In the genomic region with DNA sequence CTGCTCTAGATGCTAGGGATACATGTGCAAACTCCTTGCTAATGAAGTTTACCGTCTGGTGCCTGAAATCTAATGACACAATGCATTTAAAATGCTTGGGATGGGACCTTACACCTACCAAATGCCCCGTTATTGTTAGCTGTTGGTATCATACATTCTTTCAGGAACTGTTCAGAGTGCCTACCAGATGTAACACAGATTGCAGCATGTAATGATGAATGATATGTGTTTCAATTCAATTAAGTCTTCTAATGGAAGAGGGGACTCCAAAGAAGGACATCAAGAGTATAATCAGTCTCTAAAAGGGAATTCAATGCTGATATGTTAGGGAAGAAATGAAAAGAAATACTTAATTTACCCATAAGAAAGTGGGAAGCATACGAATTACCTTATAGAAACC, we compare ENCODE assay signal across 6 cellular contexts. TPM values are rescaled to one million over a fixed set of nuclear protein-coding genes. Genes with fewer than 3 reads are reported as not detected.
"Had no signal": no experiment of that assay in that cellular context is flagged by ENCODE, and none has a peak within 500 bp of the region (broad histone marks: within the 10 kb centered on the region; RNA-seq: fewer than 3 reads in every experiment).

No MANE protein-coding gene starts in this region.

- H3K4me2 ChIP-seq: GM23338 had no signal

- DNase-seq: H9, HCEC 1CT, IMR-90, KG1 had no signal

- H3K4me3 ChIP-seq: GM23338, K562 had no signal

- H2AFZ ChIP-seq: GM23338 had no signal

- ATAC-seq: GM23338, K562 had no signal

RNA-seq across cellular contexts. Expression of gene LYPD6, which starts 3.2 kb away (rescaled TPM):
- polyA plus RNA-seq: K562 had no signal
